Comparison of ENCODE assay signal across 1 cellular context in genomic region chr2:98771771-98772521, GRCh38.
TF ChIP-seq lines count a peak whose summit lies in the region.

No MANE protein-coding gene starts in this region.

TF ChIP-seq in GM12878, 131 proteins besides CTCF, POLR2A, EP300 and RAD21 (continued from another document and continues in another):
- TF ChIP-seq, protein P1, sequence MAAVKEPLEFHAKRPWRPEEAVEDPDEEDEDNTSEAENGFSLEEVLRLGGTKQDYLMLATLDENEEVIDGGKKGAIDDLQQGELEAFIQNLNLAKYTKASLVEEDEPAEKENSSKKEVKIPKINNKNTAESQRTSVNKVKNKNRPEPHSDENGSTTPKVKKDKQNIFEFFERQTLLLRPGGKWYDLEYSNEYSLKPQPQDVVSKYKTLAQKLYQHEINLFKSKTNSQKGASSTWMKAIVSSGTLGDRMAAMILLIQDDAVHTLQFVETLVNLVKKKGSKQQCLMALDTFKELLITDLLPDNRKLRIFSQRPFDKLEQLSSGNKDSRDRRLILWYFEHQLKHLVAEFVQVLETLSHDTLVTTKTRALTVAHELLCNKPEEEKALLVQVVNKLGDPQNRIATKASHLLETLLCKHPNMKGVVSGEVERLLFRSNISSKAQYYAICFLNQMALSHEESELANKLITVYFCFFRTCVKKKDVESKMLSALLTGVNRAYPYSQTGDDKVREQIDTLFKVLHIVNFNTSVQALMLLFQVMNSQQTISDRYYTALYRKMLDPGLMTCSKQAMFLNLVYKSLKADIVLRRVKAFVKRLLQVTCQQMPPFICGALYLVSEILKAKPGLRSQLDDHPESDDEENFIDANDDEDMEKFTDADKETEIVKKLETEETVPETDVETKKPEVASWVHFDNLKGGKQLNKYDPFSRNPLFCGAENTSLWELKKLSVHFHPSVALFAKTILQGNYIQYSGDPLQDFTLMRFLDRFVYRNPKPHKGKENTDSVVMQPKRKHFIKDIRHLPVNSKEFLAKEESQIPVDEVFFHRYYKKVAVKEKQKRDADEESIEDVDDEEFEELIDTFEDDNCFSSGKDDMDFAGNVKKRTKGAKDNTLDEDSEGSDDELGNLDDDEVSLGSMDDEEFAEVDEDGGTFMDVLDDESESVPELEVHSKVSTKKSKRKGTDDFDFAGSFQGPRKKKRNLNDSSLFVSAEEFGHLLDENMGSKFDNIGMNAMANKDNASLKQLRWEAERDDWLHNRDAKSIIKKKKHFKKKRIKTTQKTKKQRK (IDR thresholded peaks at IDR 0.05; ENCODE audit: low read depth, low read length): no peak
- TF ChIP-seq MEF2A (IDR thresholded peaks at IDR 0.05; ENCODE audit: insufficient read depth, low read depth, low read length) (no peak), YY1 (IDR thresholded peaks at IDR 0.05; ENCODE audit: low read depth, low read length) (no peak), GABPA (IDR thresholded peaks at IDR 0.05; ENCODE audit: low read depth) (peak; percentile 40; the same call in 1 of the 2 replicates), TARDBP (IDR thresholded peaks at IDR 0.05; ENCODE audit: borderline replicate concordance) (no peak), RUNX3 (IDR thresholded peaks at IDR 0.05; ENCODE audit: low read length) (peak; percentile 76), ATF7 (IDR thresholded peaks at IDR 0.05; ENCODE audit: low read depth) (0 out of 2 replicates have a peak, but pooled peaks have one; percentile 16), NFIC (IDR thresholded peaks at IDR 0.05; ENCODE audit: low read depth, low read length) (peak; percentile 44; the same call in 1 of the 2 replicates), MXI1 (IDR thresholded peaks at IDR 0.05; ENCODE audit: low read depth, low read length) (no peak), BACH1 (IDR thresholded peaks at IDR 0.05; ENCODE audit: borderline replicate concordance) (no peak), MLLT1 (IDR thresholded peaks at IDR 0.05) (peak; percentile 67), BCL3 (IDR thresholded peaks at IDR 0.05; ENCODE audit: borderline replicate concordance, insufficient read depth, low read depth, low read length, poor library complexity, severe bottlenecking) (no peak), SUPT20H (IDR thresholded peaks at IDR 0.05; ENCODE audit: borderline replicate concordance, control insufficient read depth, low read depth, low read length) (no peak), NBN (IDR thresholded peaks at IDR 0.05) (0 out of 2 replicates have a peak, but pooled peaks have one; percentile 26), ATF3 (IDR thresholded peaks at IDR 0.05; ENCODE audit: borderline replicate concordance, extremely low read depth, low read depth, low read length) (no peak), ZNF687 (IDR thresholded peaks at IDR 0.05) (peak; percentile 74; the same call in 1 of the 2 replicates), SPI1 (IDR thresholded peaks at IDR 0.05; ENCODE audit: borderline replicate concordance, insufficient read depth, low read depth, low read length) (peak; percentile 37; the same call in 1 of the 2 replicates), SRF (IDR thresholded peaks at IDR 0.05; ENCODE audit: low read depth in 2 of 2, low read length in 2 of 2) (no peak), E4F1 (IDR thresholded peaks at IDR 0.05; ENCODE audit: borderline replicate concordance, partially characterized antibody) (no peak), SREBF1 (IDR thresholded peaks at IDR 0.05; ENCODE audit: low read length) (no peak), RBBP5 (conservative IDR thresholded peaks at IDR 0.05) (no peak), MTA3 (IDR thresholded peaks at IDR 0.05; ENCODE audit: borderline replicate concordance, low read length) (peak; percentile 45; the same call in 1 of the 2 replicates), MTA2 (IDR thresholded peaks at IDR 0.05; ENCODE audit: low read depth) (peak; percentile 34; the same call in 1 of the 2 replicates)
- TF ChIP-seq, protein P2, sequence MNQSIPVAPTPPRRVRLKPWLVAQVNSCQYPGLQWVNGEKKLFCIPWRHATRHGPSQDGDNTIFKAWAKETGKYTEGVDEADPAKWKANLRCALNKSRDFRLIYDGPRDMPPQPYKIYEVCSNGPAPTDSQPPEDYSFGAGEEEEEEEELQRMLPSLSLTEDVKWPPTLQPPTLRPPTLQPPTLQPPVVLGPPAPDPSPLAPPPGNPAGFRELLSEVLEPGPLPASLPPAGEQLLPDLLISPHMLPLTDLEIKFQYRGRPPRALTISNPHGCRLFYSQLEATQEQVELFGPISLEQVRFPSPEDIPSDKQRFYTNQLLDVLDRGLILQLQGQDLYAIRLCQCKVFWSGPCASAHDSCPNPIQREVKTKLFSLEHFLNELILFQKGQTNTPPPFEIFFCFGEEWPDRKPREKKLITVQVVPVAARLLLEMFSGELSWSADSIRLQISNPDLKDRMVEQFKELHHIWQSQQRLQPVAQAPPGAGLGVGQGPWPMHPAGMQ (IDR thresholded peaks at IDR 0.05; ENCODE audit: borderline replicate concordance): peak; percentile 51; the same call in 1 of the 2 replicates
- TF ChIP-seq, protein P3, sequence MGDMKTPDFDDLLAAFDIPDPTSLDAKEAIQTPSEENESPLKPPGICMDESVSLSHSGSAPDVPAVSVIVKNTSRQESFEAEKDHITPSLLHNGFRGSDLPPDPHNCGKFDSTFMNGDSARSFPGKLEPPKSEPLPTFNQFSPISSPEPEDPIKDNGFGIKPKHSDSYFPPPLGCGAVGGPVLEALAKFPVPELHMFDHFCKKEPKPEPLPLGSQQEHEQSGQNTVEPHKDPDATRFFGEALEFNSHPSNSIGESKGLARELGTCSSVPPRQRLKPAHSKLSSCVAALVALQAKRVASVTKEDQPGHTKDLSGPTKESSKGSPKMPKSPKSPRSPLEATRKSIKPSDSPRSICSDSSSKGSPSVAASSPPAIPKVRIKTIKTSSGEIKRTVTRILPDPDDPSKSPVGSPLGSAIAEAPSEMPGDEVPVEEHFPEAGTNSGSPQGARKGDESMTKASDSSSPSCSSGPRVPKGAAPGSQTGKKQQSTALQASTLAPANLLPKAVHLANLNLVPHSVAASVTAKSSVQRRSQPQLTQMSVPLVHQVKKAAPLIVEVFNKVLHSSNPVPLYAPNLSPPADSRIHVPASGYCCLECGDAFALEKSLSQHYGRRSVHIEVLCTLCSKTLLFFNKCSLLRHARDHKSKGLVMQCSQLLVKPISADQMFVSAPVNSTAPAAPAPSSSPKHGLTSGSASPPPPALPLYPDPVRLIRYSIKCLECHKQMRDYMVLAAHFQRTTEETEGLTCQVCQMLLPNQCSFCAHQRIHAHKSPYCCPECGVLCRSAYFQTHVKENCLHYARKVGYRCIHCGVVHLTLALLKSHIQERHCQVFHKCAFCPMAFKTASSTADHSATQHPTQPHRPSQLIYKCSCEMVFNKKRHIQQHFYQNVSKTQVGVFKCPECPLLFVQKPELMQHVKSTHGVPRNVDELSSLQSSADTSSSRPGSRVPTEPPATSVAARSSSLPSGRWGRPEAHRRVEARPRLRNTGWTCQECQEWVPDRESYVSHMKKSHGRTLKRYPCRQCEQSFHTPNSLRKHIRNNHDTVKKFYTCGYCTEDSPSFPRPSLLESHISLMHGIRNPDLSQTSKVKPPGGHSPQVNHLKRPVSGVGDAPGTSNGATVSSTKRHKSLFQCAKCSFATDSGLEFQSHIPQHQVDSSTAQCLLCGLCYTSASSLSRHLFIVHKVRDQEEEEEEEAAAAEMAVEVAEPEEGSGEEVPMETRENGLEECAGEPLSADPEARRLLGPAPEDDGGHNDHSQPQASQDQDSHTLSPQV (IDR thresholded peaks at IDR 0.05): no peak
- TF ChIP-seq, protein P4, sequence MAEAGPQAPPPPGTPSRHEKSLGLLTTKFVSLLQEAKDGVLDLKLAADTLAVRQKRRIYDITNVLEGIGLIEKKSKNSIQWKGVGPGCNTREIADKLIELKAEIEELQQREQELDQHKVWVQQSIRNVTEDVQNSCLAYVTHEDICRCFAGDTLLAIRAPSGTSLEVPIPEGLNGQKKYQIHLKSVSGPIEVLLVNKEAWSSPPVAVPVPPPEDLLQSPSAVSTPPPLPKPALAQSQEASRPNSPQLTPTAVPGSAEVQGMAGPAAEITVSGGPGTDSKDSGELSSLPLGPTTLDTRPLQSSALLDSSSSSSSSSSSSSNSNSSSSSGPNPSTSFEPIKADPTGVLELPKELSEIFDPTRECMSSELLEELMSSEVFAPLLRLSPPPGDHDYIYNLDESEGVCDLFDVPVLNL (IDR thresholded peaks at IDR 0.05; ENCODE audit: low read depth, low read length): no peak
